Comparison of ENCODE assay signal across 8 cellular contexts in the genomic region with DNA sequence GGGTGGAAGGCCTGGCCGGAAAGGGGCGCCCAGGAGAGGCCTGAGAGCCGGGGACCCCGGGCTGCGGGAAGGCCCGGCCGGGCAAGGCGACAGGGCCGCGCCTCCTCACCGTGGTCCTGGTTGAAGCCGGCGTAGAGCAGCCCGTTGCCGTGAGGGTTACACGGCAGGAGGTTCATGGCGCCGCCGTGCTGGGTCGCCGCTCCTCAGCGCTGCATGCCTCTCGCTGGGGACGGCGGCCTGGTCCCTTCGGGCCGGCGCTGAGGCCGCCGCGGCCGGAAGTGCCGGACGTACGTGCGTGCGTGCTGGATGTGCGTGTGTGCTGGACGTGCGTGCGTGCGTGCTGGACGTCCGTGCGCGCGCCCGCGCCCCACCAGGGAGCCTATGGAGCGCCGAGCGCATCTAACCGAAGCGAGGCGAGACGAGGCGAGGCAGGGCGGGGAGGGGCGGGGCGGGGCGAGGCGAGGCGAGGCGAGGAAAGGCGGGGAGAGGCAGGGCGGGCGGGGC. TPM values are rescaled to one million over a fixed set of nuclear protein-coding genes. Genes with fewer than 3 reads are reported as not detected.
DNase-seq lines count a peak whose midpoint lies in the region; ATAC-seq, FAIRE-seq and TF ChIP-seq lines count a peak whose summit lies in the region.

A gene (minus strand): TSS at position 280 of the 504 bp plus-strand sequence. CDS start 104 bp downstream, at position 176.

- TF ChIP-seq POLR2A in A549 (IDR thresholded peaks at IDR 0.05; ENCODE audit: low read length), result peak; percentile 98

- TF ChIP-seq CTCF in A549 (IDR thresholded peaks at IDR 0.05) (no peak), WI38 (IDR thresholded peaks at IDR 0.05; ENCODE audit: low read depth, low read length) (no peak), mammary epithelial cell (conservative IDR thresholded peaks at IDR 0.05 in 1 of 2, IDR thresholded peaks at IDR 0.05 in 1 of 2; ENCODE audit: extremely low read depth in 1 of 2, insufficient read depth in 1 of 2, low read depth in 1 of 2, low read length in 2 of 2) (no peak)

- no peak for TF ChIP-seq EP300 in A549 (IDR thresholded peaks at IDR 0.05)

- peak; percentile 68 for FAIRE-seq in A549 (lab: Jason Lieb, UNC)
- no peak for FAIRE-seq in small intestine (lab: Jason Lieb, UNC)

- H3K27ac ChIP-seq in A549 (peak within 1 kb of the TSS; percentile 91 to 95), mammary epithelial cell (ENCODE audit: insufficient read depth, low read depth, low read length) (peak within 1 kb of the TSS; percentile 91), small intestine (ENCODE audit: low read depth in 1 of 2, low read length in 1 of 2) (peak within 1 kb of the TSS; percentile 77 to 97)

- ATAC-seq in A549, result peak; percentile 88 to 94
- peak; percentile 55 for ATAC-seq in GM18873 (IDR thresholded peaks at IDR 0.05; ENCODE audit: low FRiP score, unreplicated experiment)
- ATAC-seq in HG03135 (IDR thresholded peaks at IDR 0.05; ENCODE audit: unreplicated experiment), result peak; percentile 80

- peak; percentile 98 to 99 for DNase-seq in A549 (ENCODE audit: low read depth in 1 of 2, low spot score in 1 of 2)
- DNase-seq in NCI-H2227 (lab: John Stamatoyannopoulos, UW; ENCODE audit: unreplicated experiment), result peak; percentile 98
- DNase-seq in mammary epithelial cell, result peak; percentile 97
- peak; percentile 100 for DNase-seq in iPS-NIHi11 (ENCODE audit: low spot score)
- DNase-seq in small intestine, result peak; percentile 96

- WGBS in A549 (ENCODE audit: missing lambda C conversion rate), result 0% methylated on average over 9 of the region's 67 CpGs
- no CpG with 5 or more reads among the region's 67 CpGs for WGBS in mammary epithelial cell (ENCODE audit: low coverage, missing lambda C conversion rate)
- 0 to 1% (median 0%) methylated on average over 14 to 66 of the region's 67 CpGs for WGBS in small intestine, 3 donors

- H4K20me1 ChIP-seq in mammary epithelial cell (ENCODE audit: insufficient read depth, low read length), result no peaks in the 10 kb centered on the region

- in situ Hi-C loops in mammary epithelial cell (cut with MboI; ENCODE audit: low sequenced_read_pairs in 2 of 2), result no loop called here

- POLR2A ChIA-PET in A549 (lab: Yijun Ruan, JAX), result no interaction called here

- TF ChIP-seq RAD21 in A549 (conservative IDR thresholded peaks at IDR 0.05 in 1 of 2, IDR thresholded peaks at IDR 0.05 in 1 of 2), result no peak

- H3K4me2 ChIP-seq in A549 (peak within 1 kb of the TSS; percentile 98), mammary epithelial cell (ENCODE audit: insufficient read depth, low read depth, low read length) (peak within 1 kb of the TSS; percentile 88)

- intact Hi-C loops in mammary epithelial cell (cut with micrococcal nuclease), result loop anchor here (1.0 kb wide), 1 partner anchor 68 kb away; a partner anchor contains a TSS

- no peaks in the 10 kb centered on the region for H3K27me3 ChIP-seq in mammary epithelial cell (ENCODE audit: insufficient read depth, low read length)
- H3K27me3 ChIP-seq in small intestine (ENCODE audit: control insufficient read depth in 2 of 2, insufficient read depth in 2 of 2, low read length in 2 of 2), result no peaks in the 10 kb centered on the region

- CTCF ChIA-PET in A549 (lab: Yijun Ruan, JAX) (no interaction called here), mammary epithelial cell (lab: Charles Lee; ENCODE audit: low non-redundant PET) (no interaction called here)

- BruUV-seq in mammary epithelial cell (replicated peaks; lab: Mats Ljungman, UMichigan), result no TSS peak

- H3K4me3 ChIP-seq in A549 (peak within 1 kb of the TSS; percentile 90), WI38 (ENCODE audit: low read depth, low read length) (peak within 1 kb of the TSS; percentile 66), mammary epithelial cell (replicated peaks in 1 of 3; ENCODE audit: insufficient read depth in 1 of 3, low read depth in 2 of 3, low read length in 3 of 3) (peak within 1 kb of the TSS; percentile 92 to 99 (median 98)), small intestine (ENCODE audit: low read depth in 1 of 2, low read length in 2 of 2) (peak within 1 kb of the TSS; percentile 91 to 96)

- H3K36me3 ChIP-seq in mammary epithelial cell (ENCODE audit: insufficient read depth, low read length) (peaks cover 5% of the 10 kb centered on the region), small intestine (ENCODE audit: control insufficient read depth in 2 of 2, insufficient read depth in 2 of 2, low read length in 2 of 2) (peaks cover 4 to 8% of the 10 kb centered on the region in 2 donors)

- peak within 1 kb of the TSS; percentile 94 for H3K9ac ChIP-seq in mammary epithelial cell (ENCODE audit: insufficient read depth, low read length)

- peak within 1 kb of the TSS; percentile 80 for H2AFZ ChIP-seq in mammary epithelial cell (ENCODE audit: low read depth, low read length)

- dilution Hi-C loops in mammary epithelial cell (cut with HindIII; ENCODE audit: low sequenced_read_pairs), result no loop called here

- H3K9me3 ChIP-seq in A549 (no peaks in the 10 kb centered on the region), mammary epithelial cell (replicated peaks; ENCODE audit: insufficient read depth, low read length) (no peaks in the 10 kb centered on the region), small intestine (ENCODE audit: control insufficient read depth, low read depth) (no peaks in the 10 kb centered on the region)

- H3K79me2 ChIP-seq in mammary epithelial cell (ENCODE audit: insufficient read depth, low read length), result peaks cover 51% of the 10 kb centered on the region

- peaks cover 23% of the 10 kb centered on the region for H3K4me1 ChIP-seq in A549
- H3K4me1 ChIP-seq in mammary epithelial cell (ENCODE audit: insufficient read depth, low read length), result peaks cover 18% of the 10 kb centered on the region
- no peaks in the 10 kb centered on the region for H3K4me1 ChIP-seq in small intestine (ENCODE audit: control insufficient read depth in 2 of 2, insufficient read depth in 1 of 2, low read depth in 1 of 2, low read length in 1 of 2)

TF ChIP-seq in A549, 52 proteins besides CTCF, POLR2A, EP300 and RAD21 (continues in another document):
- no peak for TF ChIP-seq JUNB (IDR thresholded peaks at IDR 0.05)
- TF ChIP-seq, protein P1, sequence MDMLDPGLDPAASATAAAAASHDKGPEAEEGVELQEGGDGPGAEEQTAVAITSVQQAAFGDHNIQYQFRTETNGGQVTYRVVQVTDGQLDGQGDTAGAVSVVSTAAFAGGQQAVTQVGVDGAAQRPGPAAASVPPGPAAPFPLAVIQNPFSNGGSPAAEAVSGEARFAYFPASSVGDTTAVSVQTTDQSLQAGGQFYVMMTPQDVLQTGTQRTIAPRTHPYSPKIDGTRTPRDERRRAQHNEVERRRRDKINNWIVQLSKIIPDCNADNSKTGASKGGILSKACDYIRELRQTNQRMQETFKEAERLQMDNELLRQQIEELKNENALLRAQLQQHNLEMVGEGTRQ (IDR thresholded peaks at IDR 0.05), result no peak
- TF ChIP-seq GATA3 (IDR thresholded peaks at IDR 0.05; ENCODE audit: borderline replicate concordance), result 0 out of 2 replicates have a peak, but pooled peaks have one; percentile 19
- TF ChIP-seq PHF8 (IDR thresholded peaks at IDR 0.05; ENCODE audit: borderline replicate concordance, low read depth), result peak; percentile 100
- no peak for TF ChIP-seq BHLHE40 (IDR thresholded peaks at IDR 0.05; ENCODE audit: low read depth, low read length)
- TF ChIP-seq, protein P2, sequence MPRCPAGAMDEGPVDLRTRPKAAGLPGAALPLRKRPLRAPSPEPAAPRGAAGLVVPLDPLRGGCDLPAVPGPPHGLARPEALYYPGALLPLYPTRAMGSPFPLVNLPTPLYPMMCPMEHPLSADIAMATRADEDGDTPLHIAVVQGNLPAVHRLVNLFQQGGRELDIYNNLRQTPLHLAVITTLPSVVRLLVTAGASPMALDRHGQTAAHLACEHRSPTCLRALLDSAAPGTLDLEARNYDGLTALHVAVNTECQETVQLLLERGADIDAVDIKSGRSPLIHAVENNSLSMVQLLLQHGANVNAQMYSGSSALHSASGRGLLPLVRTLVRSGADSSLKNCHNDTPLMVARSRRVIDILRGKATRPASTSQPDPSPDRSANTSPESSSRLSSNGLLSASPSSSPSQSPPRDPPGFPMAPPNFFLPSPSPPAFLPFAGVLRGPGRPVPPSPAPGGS (IDR thresholded peaks at IDR 0.05), result peak; percentile 91
- TF ChIP-seq POLR2AphosphoS2 (conservative IDR thresholded peaks at IDR 0.05; ENCODE audit: low read length), result no peak
- no peak for TF ChIP-seq SREBF2 (IDR thresholded peaks at IDR 0.05)
- peak; percentile 50 to 91; a peak in 3 of 5 replicates for TF ChIP-seq JUN (IDR thresholded peaks at IDR 0.05)
- TF ChIP-seq HDAC2 (IDR thresholded peaks at IDR 0.05), result no peak
- TF ChIP-seq, protein P3, sequence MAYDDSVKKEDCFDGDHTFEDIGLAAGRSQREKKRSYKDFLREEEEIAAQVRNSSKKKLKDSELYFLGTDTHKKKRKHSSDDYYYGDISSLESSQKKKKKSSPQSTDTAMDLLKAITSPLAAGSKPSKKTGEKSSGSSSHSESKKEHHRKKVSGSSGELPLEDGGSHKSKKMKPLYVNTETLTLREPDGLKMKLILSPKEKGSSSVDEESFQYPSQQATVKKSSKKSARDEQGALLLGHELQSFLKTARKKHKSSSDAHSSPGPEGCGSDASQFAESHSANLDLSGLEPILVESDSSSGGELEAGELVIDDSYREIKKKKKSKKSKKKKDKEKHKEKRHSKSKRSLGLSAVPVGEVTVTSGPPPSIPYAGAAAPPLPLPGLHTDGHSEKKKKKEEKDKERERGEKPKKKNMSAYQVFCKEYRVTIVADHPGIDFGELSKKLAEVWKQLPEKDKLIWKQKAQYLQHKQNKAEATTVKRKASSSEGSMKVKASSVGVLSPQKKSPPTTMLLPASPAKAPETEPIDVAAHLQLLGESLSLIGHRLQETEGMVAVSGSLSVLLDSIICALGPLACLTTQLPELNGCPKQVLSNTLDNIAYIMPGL (CRISPR knock-in tag; IDR thresholded peaks at IDR 0.05; ENCODE audit: borderline replicate concordance), result peak; percentile 87
- TF ChIP-seq MAFK (IDR thresholded peaks at IDR 0.05; ENCODE audit: partially characterized antibody), result no peak
- no peak for TF ChIP-seq ZSCAN20 (CRISPR knock-in tag; IDR thresholded peaks at IDR 0.05)
- TF ChIP-seq CHD2 (IDR thresholded peaks at IDR 0.05; ENCODE audit: low read length, partially characterized antibody), result no peak
- TF ChIP-seq EHF (CRISPR knock-in tag; IDR thresholded peaks at IDR 0.05), result no peak
- no peak for TF ChIP-seq SMC3 (IDR thresholded peaks at IDR 0.05)
- no peak for TF ChIP-seq RFX5 (IDR thresholded peaks at IDR 0.05)
- TF ChIP-seq HEYL (CRISPR knock-in tag; IDR thresholded peaks at IDR 0.05), result no peak

RNA-seq across cellular contexts. Expression of the gene that starts here (rescaled TPM):
- polyA plus RNA-seq in A549 (2011; rRNA removed) (124 and 138 TPM in 2 replicates), A549 (2017; fragmentation: RNase III; extraction: RNeasy Plus Mini Kit Qiagen cat#74134 plus additional on column Dnase treatment) (88.2 to 94.0 TPM (median 89.6 TPM) in 3 replicates), mammary epithelial cell (71.9 TPM), small intestine (10 to 100 TPM; 64.4 to 69.7 (median 68.2) TPM)
- polyA plus RNA-seq in A549 (2012; cell fraction: cytosol; rRNA removed), result 98.5 and 120 TPM in 2 replicates
- polyA plus RNA-seq in A549 (2012; cell fraction: nucleus; rRNA removed), result 88.3 and 111 TPM in 2 replicates
- 69.5 and 82.7 TPM in 2 replicates for polyA minus RNA-seq in A549 (2011; rRNA and poly(A)+ RNA removed)
- 10 to 100 TPM; 62.2 to 68.4 TPM for total RNA-seq in mammary epithelial cell
- 71.2 TPM for polyA minus RNA-seq in mammary epithelial cell

Comparison
In these comparisons a context has a peak if more than half of its experiments do, and no peak if none do; other contexts are left out.
1. Peak in every context shown above with its lines: DNase-seq, ATAC-seq, H3K4me3 ChIP-seq and H3K27ac ChIP-seq.